Comparison of ENCODE assay signal across 24 cellular contexts in genomic region chr7:157735826-157736225, GRCh38.
"Had no signal": no experiment of that assay in that cellular context is flagged by ENCODE, and none has a peak within 500 bp of the region (broad histone marks: within the 10 kb centered on the region; RNA-seq: fewer than 3 reads in every experiment).

No MANE protein-coding gene starts in this region.

- DNase-seq: colonic mucosa; cortex of kidney; dermis blood vessel endothelial cell; dorsolateral prefrontal cortex; effector CD4-positive, alpha-beta T cell; effector CD8-positive, alpha-beta T cell; effector memory CD4-positive, alpha-beta T cell; effector memory CD8-positive, alpha-beta T cell; endodermal cell; erythroblast; esophagus squamous epithelium; foreskin fibroblast; foreskin keratinocyte; foreskin melanocyte; gastrocnemius medialis; glutamatergic neuron; heart right ventricle had no signal

- H3K4me3 ChIP-seq: colonic mucosa, coronary artery, dorsolateral prefrontal cortex, esophagus muscularis mucosa, esophagus squamous epithelium, gastrocnemius medialis, gastroesophageal sphincter, heart left ventricle, heart right ventricle had no signal

- H3K4me1 ChIP-seq: colonic mucosa, esophagus muscularis mucosa, esophagus squamous epithelium, foreskin keratinocyte, gastrocnemius medialis, gastroesophageal sphincter, heart left ventricle had no signal

- H3K27ac ChIP-seq: colonic mucosa, coronary artery, dorsolateral prefrontal cortex, epithelial cell of prostate, esophagus muscularis mucosa, esophagus squamous epithelium, foreskin keratinocyte, gastrocnemius medialis, gastroesophageal sphincter, heart left ventricle, heart right ventricle had no signal

- H3K9me3 Mint-ChIP-seq: dendritic cell treated with granulocyte-macrophage colony-stimulating factor and Interleukin-4, amounts not matched to agents 40 ng/mL and 50 ng/mL, for 4 days; endodermal cell had no signal

- H3K27ac Mint-ChIP-seq: dendritic cell treated with granulocyte-macrophage colony-stimulating factor and Interleukin-4, amounts not matched to agents 40 ng/mL and 50 ng/mL, for 4 days; effector memory CD8-positive, alpha-beta T cell; endodermal cell had no signal

- H3K9me3 ChIP-seq: colonic mucosa, esophagus muscularis mucosa, esophagus squamous epithelium, gastrocnemius medialis, gastroesophageal sphincter, heart left ventricle, heart right ventricle had no signal

- H3K4me3 Mint-ChIP-seq: dendritic cell treated with granulocyte-macrophage colony-stimulating factor and Interleukin-4, amounts not matched to agents 40 ng/mL and 50 ng/mL, for 4 days; effector memory CD8-positive, alpha-beta T cell; endodermal cell had no signal

- H3K27me3 ChIP-seq: colonic mucosa, foreskin keratinocyte had no signal

- ATAC-seq: effector memory CD8-positive, alpha-beta T cell; esophagus mucosa; foreskin keratinocyte; gastrocnemius medialis; gastroesophageal sphincter; heart left ventricle; heart right ventricle had no signal

- H3K36me3 ChIP-seq: colonic mucosa, esophagus muscularis mucosa, esophagus squamous epithelium, gastrocnemius medialis, gastroesophageal sphincter, heart left ventricle, heart right ventricle had no signal
